Comparison of ENCODE assay signal across 8 cellular contexts in genomic region chr11:88041679-88042078, GRCh38.
"Had no signal": no experiment of that assay in that cellular context is flagged by ENCODE, and none has a peak within 500 bp of the region (broad histone marks: within the 10 kb centered on the region; RNA-seq: fewer than 3 reads in every experiment).

No MANE protein-coding gene starts in this region.

- ATAC-seq: HepG2 had no signal

- FAIRE-seq: HepG2 had no signal

- H3K4me2 ChIP-seq: KMS-11 had no signal

- H3K9ac ChIP-seq: GM23248, KMS-11 had no signal

- H3K4me3 ChIP-seq: GM23248 had no signal

- H2AFZ ChIP-seq: GM23248 had no signal

- DNase-seq: GM23248, H7, HCEC 1CT, Karpas-422, KBM-7 had no signal

- H3K27ac ChIP-seq: GM23248, HL-60, KMS-11 had no signal
